Comparison of ENCODE assay signal across 1 cellular context in genomic region chr17:51016099-51016498, GRCh38.
TF ChIP-seq lines count a peak whose summit lies in the region.

No MANE protein-coding gene starts in this region.

TF ChIP-seq in K562, 482 proteins besides CTCF, POLR2A, EP300 and RAD21 (continued from another document):
- no peak for TF ChIP-seq ZBTB2 (IDR thresholded peaks at IDR 0.05)
- no peak for TF ChIP-seq ILF3 (IDR thresholded peaks at IDR 0.05; ENCODE audit: borderline replicate concordance)
- TF ChIP-seq ZNF12 (CRISPR knock-in tag; IDR thresholded peaks at IDR 0.05), result no peak
- TF ChIP-seq ZNF79 (CRISPR knock-in tag; IDR thresholded peaks at IDR 0.05; ENCODE audit: low read depth), result no peak
- no peak for TF ChIP-seq NR2C2 (CRISPR knock-in tag; IDR thresholded peaks at IDR 0.05)
- TF ChIP-seq NR2C2 (tag; IDR thresholded peaks at IDR 0.05), result peak; percentile 17; the same call in 1 of the 2 replicates
- no peak for TF ChIP-seq ETS2 (tag; IDR thresholded peaks at IDR 0.05; ENCODE audit: borderline replicate concordance, poor library complexity, severe bottlenecking)
TF ChIP-seq in K562: peak in this region for 3.
